In the genomic region with DNA sequence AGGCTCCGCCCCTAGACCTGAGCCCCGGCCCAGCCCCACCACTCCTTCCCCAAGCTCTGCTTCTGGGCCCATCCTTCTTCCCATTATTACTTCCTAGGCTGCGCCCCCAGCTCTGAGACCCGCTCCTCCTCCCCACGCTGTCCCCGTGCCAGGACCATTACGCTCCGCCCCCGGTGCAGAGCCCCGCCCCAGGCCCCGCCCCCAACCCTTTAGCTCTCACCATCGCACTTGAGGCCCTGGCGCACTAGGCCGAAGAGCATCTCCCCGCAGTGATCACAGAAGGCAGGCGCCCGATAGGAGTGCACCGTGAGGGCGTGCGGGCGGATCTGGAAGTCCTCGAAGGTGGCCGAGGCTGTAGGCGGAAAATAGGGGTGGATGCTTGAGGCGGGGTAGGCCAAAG, we compare ENCODE assay signal across 13 cellular contexts.
"Had no signal": no experiment of that assay in that cellular context is flagged by ENCODE, and none has a peak within 500 bp of the region (broad histone marks: within the 10 kb centered on the region; RNA-seq: fewer than 3 reads in every experiment).

No MANE protein-coding gene starts in this region.

- H3K27me3 ChIP-seq: breast epithelium, esophagus muscularis mucosa, left lung had no signal

- H3K36me3 ChIP-seq: breast epithelium had no signal

- H3K27ac Mint-ChIP-seq: activated CD4-positive, alpha-beta memory T cell treated with anti-CD3 and anti-CD28 coated beads for 36 hours; stimulated activated effector memory CD8-positive, alpha-beta T cell treated with anti-CD3 and anti-CD28 coated beads, Interleukin-12 subunit alpha, Interleukin-12 subunit beta, amount 100 ng/mL, for 72 hours; type B pancreatic cell had no signal

- H3K4me3 Mint-ChIP-seq: activated CD4-positive, alpha-beta memory T cell treated with anti-CD3 and anti-CD28 coated beads for 36 hours; stimulated activated effector memory CD8-positive, alpha-beta T cell treated with anti-CD3 and anti-CD28 coated beads, Interleukin-12 subunit alpha, Interleukin-12 subunit beta, amount 100 ng/mL, for 72 hours; T-helper 2 cell treated with Interferon-gamma antibody and Interleukin-4, amounts not matched to agents 5 μg/mL and 100 μg/mL, for 36 hours; type B pancreatic cell had no signal

- H3K9me3 ChIP-seq: breast epithelium, esophagus muscularis mucosa, left lung had no signal

- FAIRE-seq: endometrium, keratinocyte had no signal

- DNase-seq: activated CD4-positive, alpha-beta memory T cell treated with anti-CD3 and anti-CD28 coated beads for 36 hours; activated CD4-positive, CD25-positive, alpha-beta regulatory T cell treated with anti-CD3 and anti-CD28 coated beads, Interleukin-2, amount 50 U/mL, for 72 hours; activated gamma-delta T cell; activated T-cell treated with anti-CD3 and anti-CD28 coated beads, Interleukin-2, amount 50 U/mL, for 48 hours; aorta had no signal

- ATAC-seq: left lung; stimulated activated effector memory CD8-positive, alpha-beta T cell treated with anti-CD3 and anti-CD28 coated beads, Interleukin-12 subunit alpha, Interleukin-12 subunit beta, amount 100 ng/mL, for 72 hours had no signal

- H3K9me3 Mint-ChIP-seq: activated CD4-positive, alpha-beta memory T cell treated with anti-CD3 and anti-CD28 coated beads for 36 hours; stimulated activated effector memory CD8-positive, alpha-beta T cell treated with anti-CD3 and anti-CD28 coated beads, Interleukin-12 subunit alpha, Interleukin-12 subunit beta, amount 100 ng/mL, for 72 hours; T-helper 2 cell treated with Interferon-gamma antibody and Interleukin-4, amounts not matched to agents 5 μg/mL and 100 μg/mL, for 36 hours; type B pancreatic cell had no signal

- H3K4me3 ChIP-seq: breast epithelium, esophagus muscularis mucosa, left lung had no signal

- H3K27ac ChIP-seq: breast epithelium, esophagus muscularis mucosa, left lung had no signal

- H3K27me3 Mint-ChIP-seq: activated CD4-positive, alpha-beta memory T cell treated with anti-CD3 and anti-CD28 coated beads for 36 hours; type B pancreatic cell had no signal
